ENCODE assay signal across 8 cellular contexts in the genomic region with DNA sequence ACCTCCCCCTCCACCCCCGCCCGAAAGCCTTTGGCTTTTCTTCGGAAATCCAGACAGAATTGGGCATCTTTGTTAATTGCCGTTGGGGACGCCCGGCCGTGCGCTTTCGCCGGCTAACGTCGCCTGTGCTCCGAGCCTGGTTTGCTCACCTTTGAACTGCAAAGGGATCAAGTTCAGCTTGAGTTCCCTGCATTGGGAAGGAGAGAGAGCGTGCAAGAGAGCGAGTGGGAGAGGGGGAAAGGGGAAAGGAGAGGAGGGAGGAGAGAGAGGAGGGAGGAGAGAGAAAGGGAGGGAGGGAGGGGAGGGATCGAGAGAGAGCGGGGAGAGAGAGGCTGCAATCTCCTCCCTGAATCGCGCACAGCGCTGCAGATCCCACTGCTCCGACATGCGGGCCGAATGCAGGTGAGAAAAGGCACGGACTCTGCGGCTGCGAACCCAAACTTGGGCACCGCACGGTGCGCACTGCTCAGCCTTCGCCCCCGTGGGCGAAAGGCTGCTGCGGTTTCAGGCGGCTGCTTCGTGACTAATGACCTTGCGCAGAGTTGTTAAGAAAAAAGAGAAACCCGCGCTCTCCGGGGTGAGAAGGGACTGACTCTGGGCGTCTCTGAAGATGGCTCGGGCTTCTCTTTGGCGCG. TPM values are rescaled to one million over a fixed set of nuclear protein-coding genes. Genes with fewer than 3 reads are reported as not detected.
DNase-seq lines count a peak whose midpoint lies in the region; ATAC-seq, FAIRE-seq and TF ChIP-seq lines count a peak whose summit lies in the region.

A gene with protein sequence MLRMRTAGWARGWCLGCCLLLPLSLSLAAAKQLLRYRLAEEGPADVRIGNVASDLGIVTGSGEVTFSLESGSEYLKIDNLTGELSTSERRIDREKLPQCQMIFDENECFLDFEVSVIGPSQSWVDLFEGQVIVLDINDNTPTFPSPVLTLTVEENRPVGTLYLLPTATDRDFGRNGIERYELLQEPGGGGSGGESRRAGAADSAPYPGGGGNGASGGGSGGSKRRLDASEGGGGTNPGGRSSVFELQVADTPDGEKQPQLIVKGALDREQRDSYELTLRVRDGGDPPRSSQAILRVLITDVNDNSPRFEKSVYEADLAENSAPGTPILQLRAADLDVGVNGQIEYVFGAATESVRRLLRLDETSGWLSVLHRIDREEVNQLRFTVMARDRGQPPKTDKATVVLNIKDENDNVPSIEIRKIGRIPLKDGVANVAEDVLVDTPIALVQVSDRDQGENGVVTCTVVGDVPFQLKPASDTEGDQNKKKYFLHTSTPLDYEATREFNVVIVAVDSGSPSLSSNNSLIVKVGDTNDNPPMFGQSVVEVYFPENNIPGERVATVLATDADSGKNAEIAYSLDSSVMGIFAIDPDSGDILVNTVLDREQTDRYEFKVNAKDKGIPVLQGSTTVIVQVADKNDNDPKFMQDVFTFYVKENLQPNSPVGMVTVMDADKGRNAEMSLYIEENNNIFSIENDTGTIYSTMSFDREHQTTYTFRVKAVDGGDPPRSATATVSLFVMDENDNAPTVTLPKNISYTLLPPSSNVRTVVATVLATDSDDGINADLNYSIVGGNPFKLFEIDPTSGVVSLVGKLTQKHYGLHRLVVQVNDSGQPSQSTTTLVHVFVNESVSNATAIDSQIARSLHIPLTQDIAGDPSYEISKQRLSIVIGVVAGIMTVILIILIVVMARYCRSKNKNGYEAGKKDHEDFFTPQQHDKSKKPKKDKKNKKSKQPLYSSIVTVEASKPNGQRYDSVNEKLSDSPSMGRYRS (N-terminal part only) (plus strand): TSS at position 349 of the 635 bp plus-strand sequence. CDS start 1,054 bp downstream, outside the sequence.

- peaks cover 14 to 35% (median 30%) of the 10 kb centered on the region in 10 experiments for H3K4me1 ChIP-seq in BLaER1 treated with 17β-estradiol and CSF1 and Interleukin-3, amounts not matched to agents 10 nM and 100 nM

- H4K20me1 ChIP-seq in BLaER1 treated with 17β-estradiol and CSF1 and Interleukin-3, amounts not matched to agents 10 nM and 100 nM = peaks cover 0 to 15% (median 6%) of the 10 kb centered on the region in 11 experiments; a peak in 8 of 22 replicates

- H3K4me3 ChIP-seq in BLaER1 treated with 17β-estradiol and CSF1 and Interleukin-3, amounts not matched to agents 10 nM and 100 nM = peak within 1 kb of the TSS; percentile 60 to 74 (median 66)
- H3K4me3 ChIP-seq in HFF-Myc (replicated peaks; ENCODE audit: low read depth, low read length) = peak within 1 kb of the TSS; percentile 32

- TF ChIP-seq CTCF in HFF-Myc (IDR thresholded peaks at IDR 0.05; ENCODE audit: low read depth, low read length, missing control alignments) = no peak
- TF ChIP-seq CTCF in activated B cell treated with CpG ODN at 0.5 μM for 24 hours (IDR thresholded peaks at IDR 0.05) = no peak

- no peaks in the 10 kb centered on the region for H3K36me3 Mint-ChIP-seq in activated B cell treated with CpG ODN at 0.5 μM for 24 hours (ENCODE audit: low read depth)
- peaks cover 15% of the 10 kb centered on the region for H3K36me3 Mint-ChIP-seq in natural killer cell treated with Interleukin-12 subunit alpha and Interleukin-12 subunit beta and Interleukin-15 and Interleukin-18, amount 100 ng/mL, for 72 hours

- DNase-seq in HFF-Myc (ENCODE audit: extremely low read depth, low read depth) (no peak), activated B cell treated with CpG ODN at 0.5 μM for 24 hours (no peak), frontal cortex (ENCODE audit: low spot score in 2 of 2) (peak; percentile 32 to 46)
- DNase-seq in natural killer cell treated with Interleukin-12 subunit alpha and Interleukin-12 subunit beta and Interleukin-15 and Interleukin-18, amount 100 ng/mL, for 72 hours (ENCODE audit: low spot score) = no peak

- peak within 1 kb of the TSS; percentile 91 to 100 (median 98) for H3K4me2 ChIP-seq in BLaER1 treated with 17β-estradiol and CSF1 and Interleukin-3, amounts not matched to agents 10 nM and 100 nM

- intact Hi-C loops in activated B cell treated with CpG ODN at 0.5 μM for 24 hours (cut with micrococcal nuclease) = no loop called here

- H3K9ac ChIP-seq in BLaER1 treated with 17β-estradiol and CSF1 and Interleukin-3, amounts not matched to agents 10 nM and 100 nM = peak within 1 kb of the TSS; percentile 7 to 68 (median 57); a peak in 20 of 22 replicates

- H3K4me3 Mint-ChIP-seq in activated B cell treated with CpG ODN at 0.5 μM for 24 hours = no peak within 1 kb of the TSS
- peak within 1 kb of the TSS; percentile 15 for H3K4me3 Mint-ChIP-seq in natural killer cell treated with Interleukin-12 subunit alpha and Interleukin-12 subunit beta and Interleukin-15 and Interleukin-18, amount 100 ng/mL, for 72 hours

- POLR2A ChIA-PET in activated B cell treated with CpG ODN at 0.5 μM for 24 hours (lab: Charles Lee) = no interaction called here

- FAIRE-seq in frontal cortex (lab: Jason Lieb, UNC) = no peak

- no peaks in the 10 kb centered on the region for H3K36me3 ChIP-seq in BLaER1 treated with 17β-estradiol and CSF1 and Interleukin-3, amounts not matched to agents 10 nM and 100 nM

- H3K27me3 Mint-ChIP-seq in activated B cell treated with CpG ODN at 0.5 μM for 24 hours = peaks cover 56% of the 10 kb centered on the region
- peaks cover 17 to 31% of the 10 kb centered on the region in 2 donors for H3K27me3 Mint-ChIP-seq in natural killer cell treated with Interleukin-12 subunit alpha and Interleukin-12 subunit beta and Interleukin-15 and Interleukin-18, amount 100 ng/mL, for 72 hours

- peaks cover 7 to 22% (median 19%) of the 10 kb centered on the region in 11 experiments; a peak in 18 of 22 replicates for H3K9me3 ChIP-seq in BLaER1 treated with 17β-estradiol and CSF1 and Interleukin-3, amounts not matched to agents 10 nM and 100 nM (replicated peaks in 1 of 11)

- H3K27me3 ChIP-seq in BLaER1 treated with 17β-estradiol and CSF1 and Interleukin-3, amounts not matched to agents 10 nM and 100 nM = peaks cover 40 to 52% (median 46%) of the 10 kb centered on the region in 11 experiments

- no peak for ATAC-seq in activated B cell treated with CpG ODN at 0.5 μM for 24 hours (ENCODE audit: low read depth)
- ATAC-seq in natural killer cell treated with Interleukin-12 subunit alpha and Interleukin-12 subunit beta and Interleukin-15 and Interleukin-18, amount 100 ng/mL, for 72 hours = no peak
- no peak for ATAC-seq in HG02970 (IDR thresholded peaks at IDR 0.05; ENCODE audit: low FRiP score, unreplicated experiment)
- ATAC-seq in GM19035 (IDR thresholded peaks at IDR 0.05; ENCODE audit: unreplicated experiment) = no peak
- ATAC-seq in GM21367 (IDR thresholded peaks at IDR 0.05; ENCODE audit: unreplicated experiment) = no peak

- CTCF ChIA-PET in activated B cell treated with CpG ODN at 0.5 μM for 24 hours (lab: Charles Lee) = no interaction called here

- H3K27ac ChIP-seq in BLaER1 treated with 17β-estradiol and CSF1 and Interleukin-3, amounts not matched to agents 10 nM and 100 nM = no peak within 1 kb of the TSS

- H3K27ac Mint-ChIP-seq in activated B cell treated with CpG ODN at 0.5 μM for 24 hours = peak within 1 kb of the TSS; percentile 53
- H3K27ac Mint-ChIP-seq in natural killer cell treated with Interleukin-12 subunit alpha and Interleukin-12 subunit beta and Interleukin-15 and Interleukin-18, amount 100 ng/mL, for 72 hours = no peak within 1 kb of the TSS

- no peaks in the 10 kb centered on the region for H3K9me3 Mint-ChIP-seq in activated B cell treated with CpG ODN at 0.5 μM for 24 hours
- no peaks in the 10 kb centered on the region for H3K9me3 Mint-ChIP-seq in natural killer cell treated with Interleukin-12 subunit alpha and Interleukin-12 subunit beta and Interleukin-15 and Interleukin-18, amount 100 ng/mL, for 72 hours

- H3K4me1 Mint-ChIP-seq in activated B cell treated with CpG ODN at 0.5 μM for 24 hours = peaks cover 17% of the 10 kb centered on the region
- peaks cover 13 to 30% of the 10 kb centered on the region in 2 donors for H3K4me1 Mint-ChIP-seq in natural killer cell treated with Interleukin-12 subunit alpha and Interleukin-12 subunit beta and Interleukin-15 and Interleukin-18, amount 100 ng/mL, for 72 hours (ENCODE audit: low read depth in 2 of 2)

RNA-seq across cellular contexts. Expression of the gene that starts here (rescaled TPM):
- not detected in 2 replicates for total RNA-seq in activated B cell treated with CpG ODN at 0.5 μM for 24 hours
- total RNA-seq in frontal cortex = 44.0 TPM
- not detected for total RNA-seq in natural killer cell treated with Interleukin-12 subunit alpha and Interleukin-12 subunit beta and Interleukin-15 and Interleukin-18, amount 100 ng/mL, for 72 hours

Comparison
In these comparisons a context has a peak if more than half of its experiments do, and no peak if none do; other contexts are left out.
1. RNA of the gene that starts here (total RNA-seq): 44.0 TPM in frontal cortex (single experiment); not detected in activated B cell treated with CpG ODN at 0.5 μM for 24 hours and not detected in natural killer cell treated with Interleukin-12 subunit alpha and Interleukin-12 subunit beta and Interleukin-15 and Interleukin-18, amount 100 ng/mL, for 72 hours; every median in the first group is over 10 times any median in the second.
2. DNase-seq: peak in frontal cortex (2 of 2); none in HFF-Myc (single experiment), activated B cell treated with CpG ODN at 0.5 μM for 24 hours (single experiment) and natural killer cell treated with Interleukin-12 subunit alpha and Interleukin-12 subunit beta and Interleukin-15 and Interleukin-18, amount 100 ng/mL, for 72 hours (single experiment).